ENCODE assay signal across 1 cellular context in the genomic region with DNA sequence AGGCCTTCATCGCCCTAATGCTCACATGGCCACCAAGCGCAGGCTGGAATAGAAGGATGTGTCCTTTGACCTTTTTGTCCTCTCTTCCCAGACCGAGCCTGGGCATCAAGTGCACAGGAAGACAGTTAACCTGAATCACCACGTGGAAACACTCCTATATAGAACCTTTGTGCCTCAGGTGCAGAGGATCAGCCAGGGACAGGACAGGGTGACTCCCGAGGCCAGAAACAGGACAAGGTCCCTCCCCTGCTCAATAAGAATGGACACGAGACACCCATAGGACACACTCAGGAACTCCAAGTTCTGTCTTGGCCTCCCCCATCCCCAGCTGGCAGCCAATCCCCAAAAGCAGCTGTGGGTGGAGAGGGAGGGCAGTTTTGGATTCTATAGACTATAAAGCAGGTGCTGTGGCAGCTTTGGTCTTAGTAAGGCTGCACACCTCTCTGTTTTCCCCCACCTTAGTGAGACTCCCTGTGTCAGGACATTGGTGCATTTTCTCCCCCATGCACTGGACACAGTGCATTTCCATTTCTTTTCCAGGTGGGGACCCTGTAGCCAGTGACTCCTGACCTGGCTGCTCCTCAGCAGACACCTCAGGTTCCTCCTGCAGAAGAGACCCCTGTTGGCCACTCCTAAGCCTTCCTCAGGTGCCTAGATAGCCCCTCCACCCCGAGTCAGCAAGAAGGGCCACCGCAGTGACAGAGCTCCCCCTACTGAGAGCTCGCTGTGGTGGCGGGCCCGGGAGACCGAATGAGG.
TF ChIP-seq lines count a peak whose summit lies in the region.

No MANE protein-coding gene starts in this region.

TF ChIP-seq in HepG2, 621 proteins besides CTCF, POLR2A, EP300 and RAD21 (continued from another document and continues in another):
- TF ChIP-seq FOXA1 (IDR thresholded peaks at IDR 0.05) (no peak), FOXA1 (CRISPR knock-in tag; IDR thresholded peaks at IDR 0.05) (no peak), ZFP41 (CRISPR knock-in tag; IDR thresholded peaks at IDR 0.05; ENCODE audit: borderline replicate concordance) (no peak; the same call in 1 of the 2 replicates), ZNF780A (CRISPR knock-in tag; IDR thresholded peaks at IDR 0.05) (no peak), GATAD2A (CRISPR knock-in tag; IDR thresholded peaks at IDR 0.05) (peak; percentile 91), ZBTB20 (CRISPR knock-in tag; IDR thresholded peaks at IDR 0.05; ENCODE audit: borderline replicate concordance, low read depth) (0 out of 2 replicates have a peak, but pooled peaks have one; percentile 35), ZNF10 (CRISPR knock-in tag; IDR thresholded peaks at IDR 0.05; ENCODE audit: borderline replicate concordance, low read depth) (no peak), MED13 (CRISPR knock-in tag; IDR thresholded peaks at IDR 0.05) (no peak), ZNF703 (CRISPR knock-in tag; IDR thresholded peaks at IDR 0.05; ENCODE audit: borderline replicate concordance) (no peak), ZNF180 (CRISPR knock-in tag; IDR thresholded peaks at IDR 0.05; ENCODE audit: borderline replicate concordance, low read depth) (no peak), JUN (CRISPR knock-in tag; IDR thresholded peaks at IDR 0.05) (no peak), AHR (CRISPR knock-in tag; IDR thresholded peaks at IDR 0.05) (no peak), ARID2 (CRISPR knock-in tag; IDR thresholded peaks at IDR 0.05; ENCODE audit: borderline replicate concordance) (0 out of 2 replicates have a peak, but pooled peaks have one; percentile 49), PRMT3 (CRISPR knock-in tag; IDR thresholded peaks at IDR 0.05; ENCODE audit: borderline replicate concordance, low read depth) (no peak), ZNF546 (CRISPR knock-in tag; conservative IDR thresholded peaks at IDR 0.05) (no peak), MLXIP (CRISPR knock-in tag; IDR thresholded peaks at IDR 0.05; ENCODE audit: borderline replicate concordance) (no peak), ZNF530 (CRISPR knock-in tag; IDR thresholded peaks at IDR 0.05; ENCODE audit: low read depth) (no peak), DNMT1 (CRISPR knock-in tag; IDR thresholded peaks at IDR 0.05) (no peak), FOXO4 (CRISPR knock-in tag; conservative IDR thresholded peaks at IDR 0.05) (no peak), HOXA9 (CRISPR knock-in tag; IDR thresholded peaks at IDR 0.05; ENCODE audit: borderline replicate concordance) (no peak), MATR3 (CRISPR knock-in tag; IDR thresholded peaks at IDR 0.05) (no peak), SNAPC5 (CRISPR knock-in tag; IDR thresholded peaks at IDR 0.05; ENCODE audit: borderline replicate concordance) (no peak), ZNF367 (CRISPR knock-in tag; IDR thresholded peaks at IDR 0.05; ENCODE audit: borderline replicate concordance) (no peak), ZBTB1 (CRISPR knock-in tag; IDR thresholded peaks at IDR 0.05; ENCODE audit: borderline replicate concordance) (no peak), NBN (conservative IDR thresholded peaks at IDR 0.05) (no peak), MBNL3 (CRISPR knock-in tag; conservative IDR thresholded peaks at IDR 0.05) (no peak), ZBTB39 (CRISPR knock-in tag; IDR thresholded peaks at IDR 0.05) (no peak), RFX3 (CRISPR knock-in tag; IDR thresholded peaks at IDR 0.05) (no peak), ARNTL (CRISPR knock-in tag; IDR thresholded peaks at IDR 0.05) (no peak), BATF2 (CRISPR knock-in tag; IDR thresholded peaks at IDR 0.05) (no peak), ZNF710 (CRISPR knock-in tag; IDR thresholded peaks at IDR 0.05; ENCODE audit: borderline replicate concordance) (no peak), SMAD3 (CRISPR knock-in tag; IDR thresholded peaks at IDR 0.05) (0 out of 2 replicates have a peak, but pooled peaks have one; percentile 67), ATF7 (IDR thresholded peaks at IDR 0.05) (no peak), ATF7 (CRISPR knock-in tag; IDR thresholded peaks at IDR 0.05) (no peak), DNMT3B (CRISPR knock-in tag; conservative IDR thresholded peaks at IDR 0.05) (no peak)
- TF ChIP-seq, protein P1, sequence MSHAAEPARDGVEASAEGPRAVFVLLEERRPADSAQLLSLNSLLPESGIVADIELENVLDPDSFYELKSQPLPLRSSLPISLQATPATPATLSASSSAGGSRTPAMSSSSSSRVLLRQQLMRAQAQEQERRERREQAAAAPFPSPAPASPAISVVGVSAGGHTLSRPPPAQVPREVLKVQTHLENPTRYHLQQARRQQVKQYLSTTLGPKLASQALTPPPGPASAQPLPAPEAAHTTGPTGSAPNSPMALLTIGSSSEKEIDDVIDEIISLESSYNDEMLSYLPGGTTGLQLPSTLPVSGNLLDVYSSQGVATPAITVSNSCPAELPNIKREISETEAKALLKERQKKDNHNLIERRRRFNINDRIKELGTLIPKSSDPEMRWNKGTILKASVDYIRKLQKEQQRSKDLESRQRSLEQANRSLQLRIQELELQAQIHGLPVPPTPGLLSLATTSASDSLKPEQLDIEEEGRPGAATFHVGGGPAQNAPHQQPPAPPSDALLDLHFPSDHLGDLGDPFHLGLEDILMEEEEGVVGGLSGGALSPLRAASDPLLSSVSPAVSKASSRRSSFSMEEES (CRISPR knock-in tag; IDR thresholded peaks at IDR 0.05) = peak; percentile 66; the same call in 1 of the 2 replicates
- TF ChIP-seq, protein P2, sequence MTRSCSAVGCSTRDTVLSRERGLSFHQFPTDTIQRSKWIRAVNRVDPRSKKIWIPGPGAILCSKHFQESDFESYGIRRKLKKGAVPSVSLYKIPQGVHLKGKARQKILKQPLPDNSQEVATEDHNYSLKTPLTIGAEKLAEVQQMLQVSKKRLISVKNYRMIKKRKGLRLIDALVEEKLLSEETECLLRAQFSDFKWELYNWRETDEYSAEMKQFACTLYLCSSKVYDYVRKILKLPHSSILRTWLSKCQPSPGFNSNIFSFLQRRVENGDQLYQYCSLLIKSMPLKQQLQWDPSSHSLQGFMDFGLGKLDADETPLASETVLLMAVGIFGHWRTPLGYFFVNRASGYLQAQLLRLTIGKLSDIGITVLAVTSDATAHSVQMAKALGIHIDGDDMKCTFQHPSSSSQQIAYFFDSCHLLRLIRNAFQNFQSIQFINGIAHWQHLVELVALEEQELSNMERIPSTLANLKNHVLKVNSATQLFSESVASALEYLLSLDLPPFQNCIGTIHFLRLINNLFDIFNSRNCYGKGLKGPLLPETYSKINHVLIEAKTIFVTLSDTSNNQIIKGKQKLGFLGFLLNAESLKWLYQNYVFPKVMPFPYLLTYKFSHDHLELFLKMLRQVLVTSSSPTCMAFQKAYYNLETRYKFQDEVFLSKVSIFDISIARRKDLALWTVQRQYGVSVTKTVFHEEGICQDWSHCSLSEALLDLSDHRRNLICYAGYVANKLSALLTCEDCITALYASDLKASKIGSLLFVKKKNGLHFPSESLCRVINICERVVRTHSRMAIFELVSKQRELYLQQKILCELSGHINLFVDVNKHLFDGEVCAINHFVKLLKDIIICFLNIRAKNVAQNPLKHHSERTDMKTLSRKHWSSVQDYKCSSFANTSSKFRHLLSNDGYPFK (CRISPR knock-in tag; IDR thresholded peaks at IDR 0.05; ENCODE audit: borderline replicate concordance) = no peak; the same call in 1 of the 2 replicates
- TF ChIP-seq, protein P3, sequence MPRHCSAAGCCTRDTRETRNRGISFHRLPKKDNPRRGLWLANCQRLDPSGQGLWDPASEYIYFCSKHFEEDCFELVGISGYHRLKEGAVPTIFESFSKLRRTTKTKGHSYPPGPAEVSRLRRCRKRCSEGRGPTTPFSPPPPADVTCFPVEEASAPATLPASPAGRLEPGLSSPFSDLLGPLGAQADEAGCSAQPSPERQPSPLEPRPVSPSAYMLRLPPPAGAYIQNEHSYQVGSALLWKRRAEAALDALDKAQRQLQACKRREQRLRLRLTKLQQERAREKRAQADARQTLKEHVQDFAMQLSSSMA (CRISPR knock-in tag; IDR thresholded peaks at IDR 0.05) = no peak
- TF ChIP-seq, protein P4, sequence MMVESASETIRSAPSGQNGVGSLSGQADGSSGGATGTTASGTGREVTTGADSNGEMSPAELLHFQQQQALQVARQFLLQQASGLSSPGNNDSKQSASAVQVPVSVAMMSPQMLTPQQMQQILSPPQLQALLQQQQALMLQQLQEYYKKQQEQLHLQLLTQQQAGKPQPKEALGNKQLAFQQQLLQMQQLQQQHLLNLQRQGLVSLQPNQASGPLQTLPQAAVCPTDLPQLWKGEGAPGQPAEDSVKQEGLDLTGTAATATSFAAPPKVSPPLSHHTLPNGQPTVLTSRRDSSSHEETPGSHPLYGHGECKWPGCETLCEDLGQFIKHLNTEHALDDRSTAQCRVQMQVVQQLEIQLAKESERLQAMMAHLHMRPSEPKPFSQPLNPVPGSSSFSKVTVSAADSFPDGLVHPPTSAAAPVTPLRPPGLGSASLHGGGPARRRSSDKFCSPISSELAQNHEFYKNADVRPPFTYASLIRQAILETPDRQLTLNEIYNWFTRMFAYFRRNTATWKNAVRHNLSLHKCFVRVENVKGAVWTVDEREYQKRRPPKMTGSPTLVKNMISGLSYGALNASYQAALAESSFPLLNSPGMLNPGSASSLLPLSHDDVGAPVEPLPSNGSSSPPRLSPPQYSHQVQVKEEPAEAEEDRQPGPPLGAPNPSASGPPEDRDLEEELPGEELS (CRISPR knock-in tag; IDR thresholded peaks at IDR 0.05) = peak; percentile 55; the same call in 1 of the 2 replicates
